In the genomic region with DNA sequence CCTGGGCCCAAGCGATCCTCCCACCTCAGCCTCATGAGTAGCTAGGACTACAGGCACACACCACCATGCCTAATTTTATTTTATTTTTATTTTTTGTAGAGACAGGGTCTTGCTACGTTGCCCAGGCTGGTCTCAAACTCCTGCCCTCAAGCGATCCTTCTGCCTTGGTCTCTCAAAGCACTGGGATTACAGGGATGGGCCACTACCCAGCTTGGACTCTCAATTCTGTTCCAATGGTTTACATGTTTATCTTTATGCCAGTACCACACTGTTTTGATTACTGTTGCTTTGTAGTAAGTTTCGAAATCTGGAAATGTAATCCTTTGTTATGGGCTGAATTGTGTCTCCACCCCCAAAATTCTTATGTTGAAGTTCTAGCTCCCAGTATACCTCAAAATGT, we compare ENCODE assay signal across 8 cellular contexts.
"Had no signal": no experiment of that assay in that cellular context is flagged by ENCODE, and none has a peak within 500 bp of the region (broad histone marks: within the 10 kb centered on the region; RNA-seq: fewer than 3 reads in every experiment).

No MANE protein-coding gene starts in this region.

- DNase-seq: GDM1, GF-D8 had no signal

- H3K4me3 ChIP-seq: GM12878 had no signal

- FAIRE-seq: G401.6, GM12878, GM12891, GM12892, GM18507, GM19239 had no signal
